Comparison of ENCODE assay signal across 33 cellular contexts in genomic region chr9:93614830-93615468, GRCh38.
"Had no signal": no experiment of that assay in that cellular context is flagged by ENCODE, and none has a peak within 500 bp of the region (broad histone marks: within the 10 kb centered on the region; RNA-seq: fewer than 3 reads in every experiment).

No MANE protein-coding gene starts in this region.

- H3K27me3 ChIP-seq: adrenal gland, body of pancreas, esophagus muscularis mucosa, foreskin keratinocyte, gastroesophageal sphincter, heart right ventricle had no signal

- H3K27me3 Mint-ChIP-seq: activated CD4-positive, alpha-beta memory T cell treated with anti-CD3 and anti-CD28 coated beads for 36 hours; activated CD4-positive, alpha-beta T cell treated with anti-CD3 and anti-CD28 coated beads for 36 hours; activated CD4-positive, alpha-beta T cell treated with anti-CD3 and anti-CD28 coated beads, Interleukin-2, amount 10 ng/mL, durations not matched to agents 24 days and 14 days; activated CD8-positive, alpha-beta memory T cell treated with anti-CD3 and anti-CD28 coated beads, Interleukin-2, amount 10 ng/mL, durations not matched to agents 7 days and 5 days; activated naive CD4-positive, alpha-beta T cell treated with anti-CD3 and anti-CD28 coated beads, Interleukin-2, amount 50 U/mL, for 24 hours; activated naive CD8-positive, alpha-beta T cell treated with anti-CD3 and anti-CD28 coated beads for 36 hours; activated naive CD8-positive, alpha-beta T cell treated with anti-CD3 and anti-CD28 coated beads, Interleukin-2, amount 50 U/mL, for 24 hours; effector memory CD8-positive, alpha-beta T cell had no signal

- FAIRE-seq: colon had no signal

- DNase-seq: activated CD4-positive, alpha-beta memory T cell treated with anti-CD3 and anti-CD28 coated beads for 36 hours; activated CD4-positive, alpha-beta T cell treated with anti-CD3 and anti-CD28 coated beads for 36 hours; activated CD4-positive, alpha-beta T cell treated with anti-CD3 and anti-CD28 coated beads, Interleukin-2, amount 10 ng/mL, durations not matched to agents 24 days and 14 days; activated CD4-positive, CD25-positive, alpha-beta regulatory T cell; activated CD4-positive, CD25-positive, alpha-beta regulatory T cell treated with anti-CD3 and anti-CD28 coated beads, Interleukin-2, amount 50 U/mL, for 72 hours; activated CD8-positive, alpha-beta memory T cell treated with anti-CD3 and anti-CD28 coated beads, Interleukin-2, amount 10 ng/mL, durations not matched to agents 7 days and 5 days; activated CD8-positive, alpha-beta memory T cell treated with anti-CD3 and anti-CD28 coated beads, Interleukin-2, amount 50 U/mL, for 4 hours; activated CD8-positive, alpha-beta T cell treated with anti-CD3 and anti-CD28 coated beads, Interleukin-2, amount 10 ng/mL, durations not matched to agents 7 days and 5 days; activated effector memory CD4-positive, alpha-beta T cell treated with anti-CD3 and anti-CD28 coated beads, Interleukin-2, amount 50 U/mL, for 16 hours; activated naive CD4-positive, alpha-beta T cell treated with anti-CD3 and anti-CD28 coated beads for 36 hours; activated naive CD8-positive, alpha-beta T cell treated with anti-CD3 and anti-CD28 coated beads for 36 hours; activated naive CD8-positive, alpha-beta T cell treated with anti-CD3 and anti-CD28 coated beads, Interleukin-2, amount 50 U/mL, for 24 hours; activated T-cell treated with anti-CD3 and anti-CD28 coated beads, Interleukin-2, amount 50 U/mL, for 1 hour; activated T-cell treated with anti-CD3 and anti-CD28 coated beads, Interleukin-2, amount 50 U/mL, for 48 hours; adrenal gland; amygdala; aorta; body of pancreas; caudate nucleus; cortex of kidney; dermis blood vessel endothelial cell; effector CD4-positive, alpha-beta T cell; effector memory CD8-positive, alpha-beta T cell; erythroblast; foreskin keratinocyte; heart right ventricle; T-helper 2 cell had no signal

- H3K9me3 ChIP-seq: adrenal gland, body of pancreas had no signal

- H3K27ac Mint-ChIP-seq: activated CD4-positive, alpha-beta memory T cell treated with anti-CD3 and anti-CD28 coated beads for 36 hours; activated CD4-positive, alpha-beta T cell treated with anti-CD3 and anti-CD28 coated beads for 36 hours; activated CD4-positive, alpha-beta T cell treated with anti-CD3 and anti-CD28 coated beads, Interleukin-2, amount 10 ng/mL, durations not matched to agents 24 days and 14 days; activated CD8-positive, alpha-beta memory T cell treated with anti-CD3 and anti-CD28 coated beads, Interleukin-2, amount 10 ng/mL, durations not matched to agents 7 days and 5 days; activated CD8-positive, alpha-beta T cell treated with anti-CD3 and anti-CD28 coated beads, Interleukin-2, amount 10 ng/mL, durations not matched to agents 7 days and 5 days; activated naive CD4-positive, alpha-beta T cell treated with anti-CD3 and anti-CD28 coated beads for 36 hours; activated naive CD4-positive, alpha-beta T cell treated with anti-CD3 and anti-CD28 coated beads, Interleukin-2, amount 50 U/mL, for 24 hours; activated naive CD8-positive, alpha-beta T cell treated with anti-CD3 and anti-CD28 coated beads for 36 hours; activated T-helper 1 cell treated with anti-CD3 and anti-CD28 coated beads, Interleukin-12 subunit alpha, Interleukin-12 subunit beta, Interleukin-2, Interleukin-4 antibody, amounts not matched to agents 30 ng/mL and 10 ng/mL and 1 ng/mL, durations not matched to agents 14 hours and 24 hours and 36 hours; activated T-helper 2 cell treated with anti-CD3 and anti-CD28 coated beads, Interferon-gamma antibody, Interleukin-2, Interleukin-4, amounts not matched to agents 10 μg/mL and 5 μg/mL and 100 μg/mL, durations not matched to agents 14 hours and 24 hours and 36 hours; effector memory CD8-positive, alpha-beta T cell had no signal

- H3K36me3 ChIP-seq: adrenal gland, gastroesophageal sphincter had no signal

- H3K4me1 ChIP-seq: adrenal gland had no signal

- H3K27ac ChIP-seq: adrenal gland, body of pancreas, esophagus muscularis mucosa, foreskin keratinocyte, gastroesophageal sphincter, heart right ventricle had no signal

- H3K4me3 Mint-ChIP-seq: activated CD4-positive, alpha-beta memory T cell treated with anti-CD3 and anti-CD28 coated beads for 36 hours; activated CD4-positive, alpha-beta T cell treated with anti-CD3 and anti-CD28 coated beads for 36 hours; activated CD4-positive, alpha-beta T cell treated with anti-CD3 and anti-CD28 coated beads, Interleukin-2, amount 10 ng/mL, durations not matched to agents 24 days and 14 days; activated CD8-positive, alpha-beta memory T cell treated with anti-CD3 and anti-CD28 coated beads, Interleukin-2, amount 10 ng/mL, durations not matched to agents 7 days and 5 days; activated CD8-positive, alpha-beta T cell treated with anti-CD3 and anti-CD28 coated beads, Interleukin-2, amount 10 ng/mL, durations not matched to agents 7 days and 5 days; activated naive CD4-positive, alpha-beta T cell treated with anti-CD3 and anti-CD28 coated beads for 36 hours; activated naive CD4-positive, alpha-beta T cell treated with anti-CD3 and anti-CD28 coated beads, Interleukin-2, amount 50 U/mL, for 24 hours; activated naive CD8-positive, alpha-beta T cell treated with anti-CD3 and anti-CD28 coated beads for 36 hours; activated naive CD8-positive, alpha-beta T cell treated with anti-CD3 and anti-CD28 coated beads, Interleukin-2, amount 50 U/mL, for 24 hours; activated T-helper 1 cell treated with anti-CD3 and anti-CD28 coated beads, Interleukin-12 subunit alpha, Interleukin-12 subunit beta, Interleukin-2, Interleukin-4 antibody, amounts not matched to agents 30 ng/mL and 10 ng/mL and 1 ng/mL, durations not matched to agents 14 hours and 24 hours and 36 hours; effector memory CD8-positive, alpha-beta T cell had no signal

- H3K9me3 Mint-ChIP-seq: activated naive CD4-positive, alpha-beta T cell treated with anti-CD3 and anti-CD28 coated beads, Interleukin-2, amount 50 U/mL, for 24 hours had no signal

- ATAC-seq: activated CD4-positive, alpha-beta T cell treated with anti-CD3 and anti-CD28 coated beads for 36 hours; activated CD8-positive, alpha-beta memory T cell treated with anti-CD3 and anti-CD28 coated beads, Interleukin-2, amount 10 ng/mL, durations not matched to agents 7 days and 5 days; activated CD8-positive, alpha-beta T cell treated with anti-CD3 and anti-CD28 coated beads, Interleukin-2, amount 10 ng/mL, durations not matched to agents 7 days and 5 days; activated naive CD8-positive, alpha-beta T cell treated with anti-CD3 and anti-CD28 coated beads, Interleukin-2, amount 50 U/mL, for 24 hours; body of pancreas; effector memory CD8-positive, alpha-beta T cell; foreskin keratinocyte; gastroesophageal sphincter; heart right ventricle had no signal

- H3K4me3 ChIP-seq: adrenal gland, body of pancreas, esophagus muscularis mucosa, gastroesophageal sphincter, heart right ventricle had no signal
